Comparison of ENCODE assay signal across 1 cellular context in genomic region chr19:56315076-56315828, GRCh38.
A peak's percentile ranks its signal among the peaks of the same experiment; 100 is the strongest.
TF ChIP-seq lines count a peak whose summit lies in the region.

No MANE protein-coding gene starts in this region.

TF ChIP-seq in HEK293, 187 proteins besides CTCF, POLR2A, EP300 and RAD21 (continued from another document and continues in another):
- TF ChIP-seq ZNF175 (tag by site-specific recombination; IDR thresholded peaks at IDR 0.05), result no peak
- no peak for TF ChIP-seq FEZF1 (tag by site-specific recombination; IDR thresholded peaks at IDR 0.05)
- 0 out of 2 replicates have a peak, but pooled peaks have one; percentile 34 for TF ChIP-seq IKZF3 (tag by site-specific recombination; IDR thresholded peaks at IDR 0.05)
- 0 out of 2 replicates have a peak, but pooled peaks have one; percentile 22 for TF ChIP-seq ZFHX2 (tag by site-specific recombination; conservative IDR thresholded peaks at IDR 0.05)
- no peak for TF ChIP-seq HIC1 (tag by site-specific recombination; IDR thresholded peaks at IDR 0.05)
- TF ChIP-seq ZNF473 (tag by site-specific recombination; IDR thresholded peaks at IDR 0.05), result no peak
- peak; percentile 84 for TF ChIP-seq ZNF76 (tag by site-specific recombination; IDR thresholded peaks at IDR 0.05; ENCODE audit: borderline replicate concordance, low read depth)
- TF ChIP-seq PATZ1 (tag by site-specific recombination; IDR thresholded peaks at IDR 0.05), result peak; percentile 16; the same call in 1 of the 2 replicates
- no peak for TF ChIP-seq ZNF658 (tag by site-specific recombination; IDR thresholded peaks at IDR 0.05)
- no peak; the same call in 1 of the 2 replicates for TF ChIP-seq HOXC10 (CRISPR knock-in tag; IDR thresholded peaks at IDR 0.05)
- TF ChIP-seq GLIS1 (tag by site-specific recombination; IDR thresholded peaks at IDR 0.05), result peak; percentile 32
- no peak for TF ChIP-seq ZNF239 (tag by site-specific recombination; IDR thresholded peaks at IDR 0.05)
- TF ChIP-seq TSHZ1 (tag by site-specific recombination; IDR thresholded peaks at IDR 0.05; ENCODE audit: borderline replicate concordance), result no peak
- TF ChIP-seq ZNF184 (tag by site-specific recombination; IDR thresholded peaks at IDR 0.05), result no peak
- TF ChIP-seq ZNF133 (tag by site-specific recombination; IDR thresholded peaks at IDR 0.05), result no peak
- no peak for TF ChIP-seq ZNF521 (tag by site-specific recombination; IDR thresholded peaks at IDR 0.05)
- no peak for TF ChIP-seq ZNF26 (tag by site-specific recombination; IDR thresholded peaks at IDR 0.05)
- TF ChIP-seq ZBTB8A (tag by site-specific recombination; IDR thresholded peaks at IDR 0.05), result no peak
- no peak for TF ChIP-seq ZNF677 (tag by site-specific recombination; IDR thresholded peaks at IDR 0.05)
- TF ChIP-seq ZNF548 (tag by site-specific recombination; IDR thresholded peaks at IDR 0.05), result no peak
- TF ChIP-seq SP2 (tag by site-specific recombination; IDR thresholded peaks at IDR 0.05), result peak; percentile 74
- no peak for TF ChIP-seq ZNF266 (tag by site-specific recombination; IDR thresholded peaks at IDR 0.05; ENCODE audit: low read depth)
- peak; percentile 54 for TF ChIP-seq ZNF335 (tag by site-specific recombination; conservative IDR thresholded peaks at IDR 0.05)
- TF ChIP-seq ZBTB20 (tag by site-specific recombination; IDR thresholded peaks at IDR 0.05), result peak; percentile 36; the same call in 1 of the 2 replicates
- no peak for TF ChIP-seq MYNN (tag by site-specific recombination; IDR thresholded peaks at IDR 0.05; ENCODE audit: borderline replicate concordance)
- no peak for TF ChIP-seq ZNF518A (tag by site-specific recombination; conservative IDR thresholded peaks at IDR 0.05; ENCODE audit: low read depth)
- no peak for TF ChIP-seq ZNF501 (tag by site-specific recombination; IDR thresholded peaks at IDR 0.05)
- no peak for TF ChIP-seq ZNF138 (tag by site-specific recombination; IDR thresholded peaks at IDR 0.05; ENCODE audit: borderline replicate concordance)
- no peak for TF ChIP-seq ZNF148 (tag by site-specific recombination; IDR thresholded peaks at IDR 0.05; ENCODE audit: borderline replicate concordance)
- no peak for TF ChIP-seq ZNF843 (tag by site-specific recombination; IDR thresholded peaks at IDR 0.05)
- TF ChIP-seq ZNF302 (tag by site-specific recombination; IDR thresholded peaks at IDR 0.05; ENCODE audit: low read depth), result no peak
- no peak for TF ChIP-seq ZNF292 (tag by site-specific recombination; IDR thresholded peaks at IDR 0.05; ENCODE audit: borderline replicate concordance, low read depth)
- no peak for TF ChIP-seq ZNF341 (tag by site-specific recombination; IDR thresholded peaks at IDR 0.05; ENCODE audit: low read depth)
- peak; percentile 86 for TF ChIP-seq ZBTB17 (tag by site-specific recombination; IDR thresholded peaks at IDR 0.05)
- TF ChIP-seq ZXDB (tag by site-specific recombination; IDR thresholded peaks at IDR 0.05), result peak; percentile 27; the same call in 1 of the 2 replicates
- no peak for TF ChIP-seq ZNF19 (tag by site-specific recombination; IDR thresholded peaks at IDR 0.05; ENCODE audit: low read depth)
- no peak for TF ChIP-seq ZNF777 (tag by site-specific recombination; IDR thresholded peaks at IDR 0.05; ENCODE audit: borderline replicate concordance)
- no peak for TF ChIP-seq SCRT2 (tag by site-specific recombination; IDR thresholded peaks at IDR 0.05)
- no peak for TF ChIP-seq YY1 (tag by site-specific recombination; IDR thresholded peaks at IDR 0.05)
- no peak for TF ChIP-seq ZFP69B (tag by site-specific recombination; IDR thresholded peaks at IDR 0.05)
- TF ChIP-seq ZNF169 (tag by site-specific recombination; IDR thresholded peaks at IDR 0.05), result no peak
- no peak for TF ChIP-seq ZNF24 (tag by site-specific recombination; IDR thresholded peaks at IDR 0.05)
- peak; percentile 37 for TF ChIP-seq ZBTB26 (tag by site-specific recombination; optimal IDR thresholded peaks at IDR 0.05)
- TF ChIP-seq KLF9 (tag by site-specific recombination; IDR thresholded peaks at IDR 0.05; ENCODE audit: low read depth), result peak; percentile 39
- TF ChIP-seq ZNF157 (tag by site-specific recombination; IDR thresholded peaks at IDR 0.05), result no peak
- no peak for TF ChIP-seq ZNF670 (tag by site-specific recombination; IDR thresholded peaks at IDR 0.05; ENCODE audit: low read depth)
- no peak for TF ChIP-seq TRIM28 (IDR thresholded peaks at IDR 0.05; ENCODE audit: borderline replicate concordance, low read length)
